In the genomic region with DNA sequence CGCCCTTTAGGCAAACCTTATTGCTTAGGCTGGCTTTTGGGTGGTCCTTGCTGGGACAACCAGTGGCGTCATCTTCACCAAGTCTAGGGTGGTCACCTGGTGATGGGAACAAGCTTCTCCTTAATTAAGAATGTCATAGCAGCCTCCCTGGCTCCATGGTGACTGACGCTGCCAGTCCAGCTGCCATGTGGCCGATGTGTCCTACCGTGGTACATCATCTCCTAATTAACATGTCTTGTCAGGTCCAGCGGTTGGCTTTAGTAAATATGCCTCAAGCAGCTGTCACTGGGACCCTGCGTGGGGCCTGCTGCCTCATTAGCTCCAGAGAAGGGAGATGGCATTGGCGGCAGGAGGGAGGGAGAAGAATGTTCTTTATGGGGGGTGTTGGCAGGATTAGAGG, we compare ENCODE assay signal across 1 cellular context.
TF ChIP-seq lines count a peak whose summit lies in the region.

No MANE protein-coding gene starts in this region.

TF ChIP-seq in H1, 55 proteins besides CTCF, POLR2A, EP300 and RAD21 (continued from another document):
- TF ChIP-seq, protein P1, sequence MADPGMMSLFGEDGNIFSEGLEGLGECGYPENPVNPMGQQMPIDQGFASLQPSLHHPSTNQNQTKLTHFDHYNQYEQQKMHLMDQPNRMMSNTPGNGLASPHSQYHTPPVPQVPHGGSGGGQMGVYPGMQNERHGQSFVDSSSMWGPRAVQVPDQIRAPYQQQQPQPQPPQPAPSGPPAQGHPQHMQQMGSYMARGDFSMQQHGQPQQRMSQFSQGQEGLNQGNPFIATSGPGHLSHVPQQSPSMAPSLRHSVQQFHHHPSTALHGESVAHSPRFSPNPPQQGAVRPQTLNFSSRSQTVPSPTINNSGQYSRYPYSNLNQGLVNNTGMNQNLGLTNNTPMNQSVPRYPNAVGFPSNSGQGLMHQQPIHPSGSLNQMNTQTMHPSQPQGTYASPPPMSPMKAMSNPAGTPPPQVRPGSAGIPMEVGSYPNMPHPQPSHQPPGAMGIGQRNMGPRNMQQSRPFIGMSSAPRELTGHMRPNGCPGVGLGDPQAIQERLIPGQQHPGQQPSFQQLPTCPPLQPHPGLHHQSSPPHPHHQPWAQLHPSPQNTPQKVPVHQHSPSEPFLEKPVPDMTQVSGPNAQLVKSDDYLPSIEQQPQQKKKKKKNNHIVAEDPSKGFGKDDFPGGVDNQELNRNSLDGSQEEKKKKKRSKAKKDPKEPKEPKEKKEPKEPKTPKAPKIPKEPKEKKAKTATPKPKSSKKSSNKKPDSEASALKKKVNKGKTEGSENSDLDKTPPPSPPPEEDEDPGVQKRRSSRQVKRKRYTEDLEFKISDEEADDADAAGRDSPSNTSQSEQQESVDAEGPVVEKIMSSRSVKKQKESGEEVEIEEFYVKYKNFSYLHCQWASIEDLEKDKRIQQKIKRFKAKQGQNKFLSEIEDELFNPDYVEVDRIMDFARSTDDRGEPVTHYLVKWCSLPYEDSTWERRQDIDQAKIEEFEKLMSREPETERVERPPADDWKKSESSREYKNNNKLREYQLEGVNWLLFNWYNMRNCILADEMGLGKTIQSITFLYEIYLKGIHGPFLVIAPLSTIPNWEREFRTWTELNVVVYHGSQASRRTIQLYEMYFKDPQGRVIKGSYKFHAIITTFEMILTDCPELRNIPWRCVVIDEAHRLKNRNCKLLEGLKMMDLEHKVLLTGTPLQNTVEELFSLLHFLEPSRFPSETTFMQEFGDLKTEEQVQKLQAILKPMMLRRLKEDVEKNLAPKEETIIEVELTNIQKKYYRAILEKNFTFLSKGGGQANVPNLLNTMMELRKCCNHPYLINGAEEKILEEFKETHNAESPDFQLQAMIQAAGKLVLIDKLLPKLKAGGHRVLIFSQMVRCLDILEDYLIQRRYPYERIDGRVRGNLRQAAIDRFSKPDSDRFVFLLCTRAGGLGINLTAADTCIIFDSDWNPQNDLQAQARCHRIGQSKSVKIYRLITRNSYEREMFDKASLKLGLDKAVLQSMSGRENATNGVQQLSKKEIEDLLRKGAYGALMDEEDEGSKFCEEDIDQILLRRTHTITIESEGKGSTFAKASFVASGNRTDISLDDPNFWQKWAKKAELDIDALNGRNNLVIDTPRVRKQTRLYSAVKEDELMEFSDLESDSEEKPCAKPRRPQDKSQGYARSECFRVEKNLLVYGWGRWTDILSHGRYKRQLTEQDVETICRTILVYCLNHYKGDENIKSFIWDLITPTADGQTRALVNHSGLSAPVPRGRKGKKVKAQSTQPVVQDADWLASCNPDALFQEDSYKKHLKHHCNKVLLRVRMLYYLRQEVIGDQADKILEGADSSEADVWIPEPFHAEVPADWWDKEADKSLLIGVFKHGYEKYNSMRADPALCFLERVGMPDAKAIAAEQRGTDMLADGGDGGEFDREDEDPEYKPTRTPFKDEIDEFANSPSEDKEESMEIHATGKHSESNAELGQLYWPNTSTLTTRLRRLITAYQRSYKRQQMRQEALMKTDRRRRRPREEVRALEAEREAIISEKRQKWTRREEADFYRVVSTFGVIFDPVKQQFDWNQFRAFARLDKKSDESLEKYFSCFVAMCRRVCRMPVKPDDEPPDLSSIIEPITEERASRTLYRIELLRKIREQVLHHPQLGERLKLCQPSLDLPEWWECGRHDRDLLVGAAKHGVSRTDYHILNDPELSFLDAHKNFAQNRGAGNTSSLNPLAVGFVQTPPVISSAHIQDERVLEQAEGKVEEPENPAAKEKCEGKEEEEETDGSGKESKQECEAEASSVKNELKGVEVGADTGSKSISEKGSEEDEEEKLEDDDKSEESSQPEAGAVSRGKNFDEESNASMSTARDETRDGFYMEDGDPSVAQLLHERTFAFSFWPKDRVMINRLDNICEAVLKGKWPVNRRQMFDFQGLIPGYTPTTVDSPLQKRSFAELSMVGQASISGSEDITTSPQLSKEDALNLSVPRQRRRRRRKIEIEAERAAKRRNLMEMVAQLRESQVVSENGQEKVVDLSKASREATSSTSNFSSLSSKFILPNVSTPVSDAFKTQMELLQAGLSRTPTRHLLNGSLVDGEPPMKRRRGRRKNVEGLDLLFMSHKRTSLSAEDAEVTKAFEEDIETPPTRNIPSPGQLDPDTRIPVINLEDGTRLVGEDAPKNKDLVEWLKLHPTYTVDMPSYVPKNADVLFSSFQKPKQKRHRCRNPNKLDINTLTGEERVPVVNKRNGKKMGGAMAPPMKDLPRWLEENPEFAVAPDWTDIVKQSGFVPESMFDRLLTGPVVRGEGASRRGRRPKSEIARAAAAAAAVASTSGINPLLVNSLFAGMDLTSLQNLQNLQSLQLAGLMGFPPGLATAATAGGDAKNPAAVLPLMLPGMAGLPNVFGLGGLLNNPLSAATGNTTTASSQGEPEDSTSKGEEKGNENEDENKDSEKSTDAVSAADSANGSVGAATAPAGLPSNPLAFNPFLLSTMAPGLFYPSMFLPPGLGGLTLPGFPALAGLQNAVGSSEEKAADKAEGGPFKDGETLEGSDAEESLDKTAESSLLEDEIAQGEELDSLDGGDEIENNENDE (IDR thresholded peaks at IDR 0.05; ENCODE audit: insufficient replicate concordance, low read length) = no peak
- TF ChIP-seq TAF1 (IDR thresholded peaks at IDR 0.05; ENCODE audit: low read depth, low read length) = no peak
- no peak for TF ChIP-seq FOSL1 (IDR thresholded peaks at IDR 0.05; ENCODE audit: insufficient read depth, low read depth, low read length)
- TF ChIP-seq, protein P2, sequence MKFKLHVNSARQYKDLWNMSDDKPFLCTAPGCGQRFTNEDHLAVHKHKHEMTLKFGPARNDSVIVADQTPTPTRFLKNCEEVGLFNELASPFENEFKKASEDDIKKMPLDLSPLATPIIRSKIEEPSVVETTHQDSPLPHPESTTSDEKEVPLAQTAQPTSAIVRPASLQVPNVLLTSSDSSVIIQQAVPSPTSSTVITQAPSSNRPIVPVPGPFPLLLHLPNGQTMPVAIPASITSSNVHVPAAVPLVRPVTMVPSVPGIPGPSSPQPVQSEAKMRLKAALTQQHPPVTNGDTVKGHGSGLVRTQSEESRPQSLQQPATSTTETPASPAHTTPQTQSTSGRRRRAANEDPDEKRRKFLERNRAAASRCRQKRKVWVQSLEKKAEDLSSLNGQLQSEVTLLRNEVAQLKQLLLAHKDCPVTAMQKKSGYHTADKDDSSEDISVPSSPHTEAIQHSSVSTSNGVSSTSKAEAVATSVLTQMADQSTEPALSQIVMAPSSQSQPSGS (IDR thresholded peaks at IDR 0.05; ENCODE audit: low read length) = no peak
- TF ChIP-seq POLR2AphosphoS5 (IDR thresholded peaks at IDR 0.05; ENCODE audit: low read depth, low read length) = no peak
- TF ChIP-seq SIRT6 (IDR thresholded peaks at IDR 0.05; ENCODE audit: low read length) = no peak
- no peak for TF ChIP-seq CBX5 (IDR thresholded peaks at IDR 0.05; ENCODE audit: low read depth, low read length)
- no peak for TF ChIP-seq TAF7 (optimal IDR thresholded peaks at IDR 0.05; ENCODE audit: borderline replicate concordance, low read depth, low read length)
- TF ChIP-seq CEBPB (IDR thresholded peaks at IDR 0.05; ENCODE audit: low read depth, low read length) = no peak
